ENCODE assay signal across 1 cellular context in genomic region chr7:27220440-27220955, GRCh38.
TF ChIP-seq lines count a peak whose summit lies in the region.

No MANE protein-coding gene starts in this region.

TF ChIP-seq in WTC11, 78 proteins besides CTCF, POLR2A, EP300 and RAD21:
- TF ChIP-seq E2F1 (CRISPR knock-in tag; IDR thresholded peaks at IDR 0.05) = no peak
- no peak for TF ChIP-seq SMAD4 (CRISPR knock-in tag; IDR thresholded peaks at IDR 0.05)
- no peak for TF ChIP-seq NFATC4 (CRISPR knock-in tag; IDR thresholded peaks at IDR 0.05)
- no peak for TF ChIP-seq RELA (CRISPR knock-in tag; IDR thresholded peaks at IDR 0.05; ENCODE audit: borderline replicate concordance)
- TF ChIP-seq PREB (CRISPR knock-in tag; IDR thresholded peaks at IDR 0.05; ENCODE audit: borderline replicate concordance) = no peak
- no peak for TF ChIP-seq PRDM15 (CRISPR knock-in tag; IDR thresholded peaks at IDR 0.05)
